6 cellular contexts compared by ENCODE assay signal in genomic region chr11:31005202-31005601, GRCh38.
"Had no signal": no experiment of that assay in that cellular context is flagged by ENCODE, and none has a peak within 500 bp of the region (broad histone marks: within the 10 kb centered on the region; RNA-seq: fewer than 3 reads in every experiment).

No MANE protein-coding gene starts in this region.

- H3K4me3 ChIP-seq: GM23338 had no signal

- ATAC-seq: GM23338, HepG2 had no signal

- H2AFZ ChIP-seq: GM23338 had no signal

- DNase-seq: H9, HCEC 1CT, KBM-7 had no signal

- H3K27ac ChIP-seq: HL-60 had no signal

- H3K4me2 ChIP-seq: GM23338 had no signal
